In the genomic region with DNA sequence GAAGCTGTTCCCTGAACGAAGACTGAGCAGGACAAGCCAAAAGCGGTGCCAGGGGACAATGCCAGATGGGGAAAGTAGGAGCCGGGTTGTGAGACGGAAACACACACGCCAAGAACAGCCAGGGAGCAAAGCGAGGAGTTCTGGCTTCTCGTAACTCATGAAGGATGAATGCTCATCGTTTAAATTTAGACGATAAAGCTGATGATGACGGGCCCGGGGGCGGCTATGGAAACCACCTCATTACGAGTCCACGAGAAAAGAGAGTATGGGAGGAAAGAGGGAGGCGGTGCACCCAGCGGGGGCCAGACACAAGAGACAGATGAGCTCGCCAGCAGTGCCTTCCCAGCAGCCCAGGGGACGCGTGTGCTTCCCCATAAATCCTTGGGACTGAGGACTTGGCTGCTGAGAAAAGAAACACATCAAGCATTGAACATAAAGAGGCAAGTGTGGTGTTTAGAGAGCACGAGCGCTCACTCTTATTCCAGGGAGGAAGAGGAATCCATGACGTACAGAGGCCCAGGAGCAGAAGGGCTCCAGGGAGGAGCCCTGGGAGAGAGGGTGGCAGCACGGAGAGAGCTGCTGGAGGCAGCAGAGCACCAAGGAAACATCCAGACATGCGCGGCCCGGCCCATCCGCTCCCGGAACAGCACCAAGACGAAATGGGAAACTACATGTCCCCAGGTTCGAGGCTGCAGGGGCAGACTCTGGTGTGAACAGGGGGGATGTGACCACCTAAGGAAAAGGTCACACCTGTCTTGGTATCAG, we compare ENCODE assay signal across 11 cellular contexts.
A peak's percentile ranks its signal among the peaks of the same experiment; 100 is the strongest.
DNase-seq lines count a peak whose midpoint lies in the region; ATAC-seq, FAIRE-seq and TF ChIP-seq lines count a peak whose summit lies in the region.
"Had no signal": no experiment of that assay in that cellular context is flagged by ENCODE, and none has a peak within 500 bp of the region (broad histone marks: within the 10 kb centered on the region; RNA-seq: fewer than 3 reads in every experiment).

No MANE protein-coding gene starts in this region.

- no peak for ATAC-seq in HG03025 (IDR thresholded peaks at IDR 0.05; ENCODE audit: low FRiP score, unreplicated experiment)
- no peak for ATAC-seq in GM18498 (IDR thresholded peaks at IDR 0.05; ENCODE audit: unreplicated experiment)

- TF ChIP-seq CTCF in kidney (IDR thresholded peaks at IDR 0.05; ENCODE audit: borderline replicate concordance, extremely low read depth, insufficient read depth) = no peak

- no peak overlapping the region for H3K4me3 Mint-ChIP-seq in activated T-helper 1 cell treated with anti-CD3 and anti-CD28 coated beads, Interleukin-12 subunit alpha, Interleukin-12 subunit beta, Interleukin-2, Interleukin-4 antibody, amounts not matched to agents 30 ng/mL and 10 ng/mL and 1 ng/mL, durations not matched to agents 14 hours and 24 hours and 36 hours

- H3K9me3 ChIP-seq in kidney (ENCODE audit: control insufficient read depth in 1 of 2, low read length in 2 of 2) = no peaks in the 10 kb centered on the region
- H3K9me3 ChIP-seq: colonic mucosa had no signal

- no peak overlapping the region for H3K9ac ChIP-seq in kidney (ENCODE audit: low read length in 2 of 2)

- peaks cover 26% of the 10 kb centered on the region for H3K36me3 Mint-ChIP-seq in activated T-helper 1 cell treated with anti-CD3 and anti-CD28 coated beads, Interleukin-12 subunit alpha, Interleukin-12 subunit beta, Interleukin-2, Interleukin-4 antibody, amounts not matched to agents 30 ng/mL and 10 ng/mL and 1 ng/mL, durations not matched to agents 14 hours and 24 hours and 36 hours (ENCODE audit: low read depth)

- peak overlapping the region; percentile 49 for H3K27ac Mint-ChIP-seq in activated T-helper 1 cell treated with anti-CD3 and anti-CD28 coated beads, Interleukin-12 subunit alpha, Interleukin-12 subunit beta, Interleukin-2, Interleukin-4 antibody, amounts not matched to agents 30 ng/mL and 10 ng/mL and 1 ng/mL, durations not matched to agents 14 hours and 24 hours and 36 hours

- no peaks in the 10 kb centered on the region for H3K4me1 Mint-ChIP-seq in activated T-helper 1 cell treated with anti-CD3 and anti-CD28 coated beads, Interleukin-12 subunit alpha, Interleukin-12 subunit beta, Interleukin-2, Interleukin-4 antibody, amounts not matched to agents 30 ng/mL and 10 ng/mL and 1 ng/mL, durations not matched to agents 14 hours and 24 hours and 36 hours (ENCODE audit: low read depth)

- DNase-seq in GM03348 (ENCODE audit: low spot score) (peak; percentile 75), kidney (peak; percentile 50), dedifferentiated amniotic fluid mesenchymal stem cell (ENCODE audit: extremely low spot score) (no peak)
- DNase-seq in activated T-helper 1 cell treated with anti-CD3 and anti-CD28 coated beads, Interleukin-12 subunit alpha, Interleukin-12 subunit beta, Interleukin-2, Interleukin-4 antibody, amounts not matched to agents 30 ng/mL and 10 ng/mL and 1 ng/mL, durations not matched to agents 14 hours and 24 hours and 36 hours (ENCODE audit: low spot score) = no peak
- DNase-seq in stimulated activated CD4-positive, alpha-beta T cell treated with anti-CD3 and anti-CD28 coated beads, Interleukin-4, amount 100 ng/mL, for 24 hours = peak; percentile 38
- DNase-seq: colonic mucosa, Kasumi-1, NCI-H2227 treated with DMSO at 0.1 percent for 48 hours, SIG-M5 had no signal

- H3K27me3 Mint-ChIP-seq in activated T-helper 1 cell treated with anti-CD3 and anti-CD28 coated beads, Interleukin-12 subunit alpha, Interleukin-12 subunit beta, Interleukin-2, Interleukin-4 antibody, amounts not matched to agents 30 ng/mL and 10 ng/mL and 1 ng/mL, durations not matched to agents 14 hours and 24 hours and 36 hours (ENCODE audit: insufficient read depth) = no peaks in the 10 kb centered on the region

- H3K36me3 ChIP-seq in kidney (ENCODE audit: control insufficient read depth in 1 of 2, insufficient read depth in 2 of 2, low read length in 2 of 2) = peaks cover 30 to 63% of the 10 kb centered on the region in 2 donors
- H3K36me3 ChIP-seq: colonic mucosa had no signal

- no peak overlapping the region for H3K4me3 ChIP-seq in kidney (ENCODE audit: low read length in 2 of 2)
- H3K4me3 ChIP-seq: colonic mucosa had no signal

- H3K4me1 ChIP-seq in kidney (ENCODE audit: control insufficient read depth in 1 of 2, insufficient read depth in 1 of 2, low read depth in 1 of 2, low read length in 2 of 2) = peaks cover 0 to 2% of the 10 kb centered on the region in 2 donors
- H3K4me1 ChIP-seq: colonic mucosa had no signal

- intact Hi-C loops in activated T-helper 1 cell treated with anti-CD3 and anti-CD28 coated beads, Interleukin-12 subunit alpha, Interleukin-12 subunit beta, Interleukin-2, Interleukin-4 antibody, amounts not matched to agents 30 ng/mL and 10 ng/mL and 1 ng/mL, durations not matched to agents 14 hours and 24 hours and 36 hours (cut with micrococcal nuclease) = no loop called here
- intact Hi-C loops in kidney (cut with DNase I) = no loop called here

- FAIRE-seq in kidney (lab: Jason Lieb, UNC) = no peak

- no peaks in the 10 kb centered on the region for H3K9me3 Mint-ChIP-seq in activated T-helper 1 cell treated with anti-CD3 and anti-CD28 coated beads, Interleukin-12 subunit alpha, Interleukin-12 subunit beta, Interleukin-2, Interleukin-4 antibody, amounts not matched to agents 30 ng/mL and 10 ng/mL and 1 ng/mL, durations not matched to agents 14 hours and 24 hours and 36 hours

- H3K27ac ChIP-seq in kidney (ENCODE audit: low read depth in 2 of 2, low read length in 2 of 2) = no peak overlapping the region
- H3K27ac ChIP-seq: colonic mucosa had no signal

Comparison
In these comparisons a context has a peak if more than half of its experiments do, and no peak if none do; other contexts are left out.
1. DNase-seq: peak in GM03348 (single experiment), kidney (single experiment) and stimulated activated CD4-positive, alpha-beta T cell treated with anti-CD3 and anti-CD28 coated beads, Interleukin-4, amount 100 ng/mL, for 24 hours (single experiment); none in activated T-helper 1 cell treated with anti-CD3 and anti-CD28 coated beads, Interleukin-12 subunit alpha, Interleukin-12 subunit beta, Interleukin-2, Interleukin-4 antibody, amounts not matched to agents 30 ng/mL and 10 ng/mL and 1 ng/mL, durations not matched to agents 14 hours and 24 hours and 36 hours (single experiment) and dedifferentiated amniotic fluid mesenchymal stem cell (single experiment).